In the genomic region with DNA sequence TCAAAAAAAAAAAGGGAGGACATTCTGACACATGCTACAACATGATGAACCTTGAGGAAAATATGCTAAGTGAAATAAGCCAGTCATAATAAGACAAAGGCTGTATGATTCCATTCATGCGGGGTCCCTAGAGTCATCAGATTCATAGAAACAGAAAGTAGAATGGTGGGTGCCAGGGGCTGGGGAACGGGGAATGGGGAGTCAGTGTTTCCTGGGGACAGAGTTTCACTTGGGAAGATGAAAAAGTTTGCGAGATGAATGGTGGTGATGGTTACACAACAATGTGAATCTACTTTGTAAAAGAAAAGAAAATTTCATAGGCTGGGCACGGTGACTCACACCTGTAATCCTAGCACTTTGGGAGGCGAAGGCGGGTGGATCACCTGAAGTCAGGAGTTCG, we compare ENCODE assay signal across 23 cellular contexts.
DNase-seq lines count a peak whose midpoint lies in the region; ATAC-seq lines count a peak whose summit lies in the region.
"Had no signal": no experiment of that assay in that cellular context is flagged by ENCODE, and none has a peak within 500 bp of the region (broad histone marks: within the 10 kb centered on the region; RNA-seq: fewer than 3 reads in every experiment).

No MANE protein-coding gene starts in this region.

- no peak overlapping the region for H3K4me3 Mint-ChIP-seq in stimulated activated naive CD8-positive, alpha-beta T cell treated with anti-CD3 and anti-CD28 coated beads, Interleukin-15, Interleukin-2, amounts not matched to agents 100 ng/mL and 50 ng/mL, for 24 hours
- H3K4me3 Mint-ChIP-seq: activated CD8-positive, alpha-beta memory T cell treated with anti-CD3 and anti-CD28 coated beads, Interleukin-2, amount 10 ng/mL, durations not matched to agents 7 days and 5 days; effector memory CD8-positive, alpha-beta T cell; HFFc6 had no signal

- H3K36me3 Mint-ChIP-seq in stimulated activated naive CD8-positive, alpha-beta T cell treated with anti-CD3 and anti-CD28 coated beads, Interleukin-15, Interleukin-2, amounts not matched to agents 100 ng/mL and 50 ng/mL, for 24 hours (ENCODE audit: low read depth) = no peaks in the 10 kb centered on the region
- H3K36me3 Mint-ChIP-seq: activated CD8-positive, alpha-beta memory T cell treated with anti-CD3 and anti-CD28 coated beads, Interleukin-2, amount 10 ng/mL, durations not matched to agents 7 days and 5 days had no signal

- ATAC-seq in HG02798 (IDR thresholded peaks at IDR 0.05; ENCODE audit: poor library complexity, unreplicated experiment) = no peak
- ATAC-seq: activated CD8-positive, alpha-beta memory T cell treated with anti-CD3 and anti-CD28 coated beads, Interleukin-2, amount 10 ng/mL, durations not matched to agents 7 days and 5 days; effector memory CD8-positive, alpha-beta T cell had no signal

- DNase-seq in activated T-cell treated with anti-CD3 and anti-CD28 coated beads for 48 hours (ENCODE audit: low read depth) (peak; percentile 48), activated T-cell treated with anti-CD3 and anti-CD28 coated beads for 4 hours (no peak), NCI-H748 treated with DMSO at 0.1 percent for 48 hours (lab: John Stamatoyannopoulos, UW) (no peak)
- DNase-seq in activated naive CD4-positive, alpha-beta T cell treated with anti-CD3 and anti-CD28 coated beads, Interleukin-2, amount 50 U/mL, for 16 hours = peak; percentile 37
- peak; percentile 25 to 61 (median 45) for DNase-seq in stimulated activated CD4-positive, alpha-beta T cell treated with anti-CD3 and anti-CD28 coated beads, Interleukin-12 subunit alpha, Interleukin-12 subunit beta, amount 100 ng/mL, for 48 hours (ENCODE audit: low read depth in 2 of 3, low spot score in 1 of 3)
- DNase-seq: activated CD4-positive, CD25-positive, alpha-beta regulatory T cell; activated CD8-positive, alpha-beta memory T cell treated with anti-CD3 and anti-CD28 coated beads, Interleukin-2, amount 10 ng/mL, durations not matched to agents 7 days and 5 days; activated gamma-delta T cell; anterior cingulate cortex; effector memory CD8-positive, alpha-beta T cell; erythroblast; GOT3; HFFc6; KG1; MG63; NCI-H1436; NCI-H345; NCI-H774; RPMI8226; T-helper 1 cell; transverse colon had no signal

- H3K4me1 Mint-ChIP-seq in stimulated activated naive CD8-positive, alpha-beta T cell treated with anti-CD3 and anti-CD28 coated beads, Interleukin-15, Interleukin-2, amounts not matched to agents 100 ng/mL and 50 ng/mL, for 24 hours (ENCODE audit: low read depth) = peaks cover 19% of the 10 kb centered on the region
- H3K4me1 Mint-ChIP-seq: activated CD8-positive, alpha-beta memory T cell treated with anti-CD3 and anti-CD28 coated beads, Interleukin-2, amount 10 ng/mL, durations not matched to agents 7 days and 5 days had no signal

- H3K27ac Mint-ChIP-seq in stimulated activated naive CD8-positive, alpha-beta T cell treated with anti-CD3 and anti-CD28 coated beads, Interleukin-15, Interleukin-2, amounts not matched to agents 100 ng/mL and 50 ng/mL, for 24 hours = peak overlapping the region; percentile 63
- H3K27ac Mint-ChIP-seq: activated CD8-positive, alpha-beta memory T cell treated with anti-CD3 and anti-CD28 coated beads, Interleukin-2, amount 10 ng/mL, durations not matched to agents 7 days and 5 days; effector memory CD8-positive, alpha-beta T cell; HFFc6 had no signal

- H3K27me3 Mint-ChIP-seq in stimulated activated naive CD8-positive, alpha-beta T cell treated with anti-CD3 and anti-CD28 coated beads, Interleukin-15, Interleukin-2, amounts not matched to agents 100 ng/mL and 50 ng/mL, for 24 hours = peaks cover 46% of the 10 kb centered on the region

- H3K9me3 Mint-ChIP-seq in stimulated activated naive CD8-positive, alpha-beta T cell treated with anti-CD3 and anti-CD28 coated beads, Interleukin-15, Interleukin-2, amounts not matched to agents 100 ng/mL and 50 ng/mL, for 24 hours = no peaks in the 10 kb centered on the region
- H3K9me3 Mint-ChIP-seq: effector memory CD8-positive, alpha-beta T cell; HFFc6 had no signal

Comparison
In these comparisons a context has a peak if more than half of its experiments do, and no peak if none do; other contexts are left out.
1. DNase-seq: peak in activated T-cell treated with anti-CD3 and anti-CD28 coated beads for 48 hours (single experiment), activated naive CD4-positive, alpha-beta T cell treated with anti-CD3 and anti-CD28 coated beads, Interleukin-2, amount 50 U/mL, for 16 hours (single experiment) and stimulated activated CD4-positive, alpha-beta T cell treated with anti-CD3 and anti-CD28 coated beads, Interleukin-12 subunit alpha, Interleukin-12 subunit beta, amount 100 ng/mL, for 48 hours (3 of 3); none in activated T-cell treated with anti-CD3 and anti-CD28 coated beads for 4 hours (single experiment) and NCI-H748 treated with DMSO at 0.1 percent for 48 hours (single experiment).